In the genomic region with DNA sequence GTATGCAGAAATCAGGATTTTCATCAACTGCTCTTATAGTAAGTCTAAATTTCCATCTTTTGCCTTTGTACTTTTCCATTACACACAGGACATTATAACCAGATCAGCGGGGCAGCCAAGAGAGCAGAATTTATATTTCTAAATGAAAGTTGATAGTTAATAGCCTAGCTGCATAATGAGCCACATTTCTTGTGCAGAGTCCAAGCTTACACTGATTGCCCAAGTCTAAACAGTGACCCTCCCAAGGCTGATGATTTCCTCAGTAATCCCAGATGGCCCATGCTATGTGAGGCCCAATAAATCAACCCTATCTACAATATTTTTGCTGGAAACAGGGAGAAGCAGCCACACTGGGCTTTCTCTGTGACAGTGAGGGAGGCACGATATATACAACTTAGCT, we compare ENCODE assay signal across 15 cellular contexts.
DNase-seq lines count a peak whose midpoint lies in the region; ATAC-seq and TF ChIP-seq lines count a peak whose summit lies in the region.
"Had no signal": no experiment of that assay in that cellular context is flagged by ENCODE, and none has a peak within 500 bp of the region (broad histone marks: within the 10 kb centered on the region; RNA-seq: fewer than 3 reads in every experiment).

No MANE protein-coding gene starts in this region.

- H3K4me1 ChIP-seq in ACC112 (ENCODE audit: control insufficient read depth, insufficient read depth, low read length, unreplicated experiment) = peaks cover 30% of the 10 kb centered on the region
- H3K4me1 ChIP-seq in osteoblast (ENCODE audit: insufficient read depth, low read length) = peaks cover 15% of the 10 kb centered on the region

- no peaks in the 10 kb centered on the region for H4K20me1 ChIP-seq in osteoblast (ENCODE audit: insufficient read depth, low read length)

- DNase-seq in NCI-H69 (lab: John Stamatoyannopoulos, UW) = peak; percentile 26
- DNase-seq in fibroblast of the aortic adventitia (ENCODE audit: low read depth) = peak; percentile 92
- no peak for DNase-seq in osteoblast (ENCODE audit: insufficient read length, low spot score, missing footprints)
- DNase-seq in T1000 (lab: John Stamatoyannopoulos, UW) = no peak
- DNase-seq in stimulated activated CD4-positive, alpha-beta T cell treated with anti-CD3 and anti-CD28 coated beads, Interleukin-15, amount 100 ng/mL, for 24 hours = no peak
- DNase-seq: activated CD4-positive, alpha-beta T cell treated with anti-CD3 and anti-CD28 coated beads, Interleukin-2, amount 10 ng/mL, durations not matched to agents 24 days and 14 days; activated naive CD8-positive, alpha-beta T cell treated with anti-CD3 and anti-CD28 coated beads, Interleukin-2, amount 50 U/mL, for 24 hours; activated T-cell treated with anti-CD3 and anti-CD28 coated beads, Interleukin-2, amount 50 U/mL, for 24 hours; left colon; natural killer cell; substantia nigra had no signal

- H3K4me3 ChIP-seq in ACC112 (ENCODE audit: low read depth, low read length) = peak overlapping the region; percentile 41
- no peak overlapping the region for H3K4me3 ChIP-seq in fibroblast of the aortic adventitia (ENCODE audit: low read depth, low read length)
- H3K4me3 ChIP-seq in osteoblast (ENCODE audit: insufficient read depth, low read length) = no peak overlapping the region
- H3K4me3 ChIP-seq: A549 had no signal

- peak overlapping the region; percentile 28 for H2AFZ ChIP-seq in ACC112 (ENCODE audit: low read length, unreplicated experiment)
- H2AFZ ChIP-seq in osteoblast (ENCODE audit: low read length) = peak overlapping the region; percentile 36

- H3K27me3 ChIP-seq in ACC112 (ENCODE audit: insufficient read depth, low read length) (no peaks in the 10 kb centered on the region), osteoblast (ENCODE audit: insufficient read depth, low read length) (no peaks in the 10 kb centered on the region)

- H3K27ac ChIP-seq in ACC112 (ENCODE audit: low read depth, low read length) (peak overlapping the region; percentile 43; the same call in 1 of the 2 replicates), osteoblast (ENCODE audit: low read depth, low read length) (no peak overlapping the region)
- H3K27ac ChIP-seq: A549 had no signal

- H3K79me2 ChIP-seq in ACC112 (ENCODE audit: control insufficient read depth, insufficient read depth, low read length, unreplicated experiment) = no peaks in the 10 kb centered on the region
- H3K79me2 ChIP-seq in osteoblast (ENCODE audit: insufficient read depth, low read length) = no peaks in the 10 kb centered on the region

- H3K4me2 ChIP-seq in osteoblast (ENCODE audit: insufficient read depth, low read length) = peak overlapping the region; percentile 2

- H3K36me3 ChIP-seq in ACC112 (ENCODE audit: insufficient read depth, low read length) (no peaks in the 10 kb centered on the region), osteoblast (ENCODE audit: insufficient read depth, low read length) (no peaks in the 10 kb centered on the region)

- ATAC-seq in HG03025 (IDR thresholded peaks at IDR 0.05; ENCODE audit: low FRiP score, unreplicated experiment) (no peak), HG03460 (IDR thresholded peaks at IDR 0.05; ENCODE audit: unreplicated experiment) (no peak)
- ATAC-seq: activated naive CD8-positive, alpha-beta T cell treated with anti-CD3 and anti-CD28 coated beads, Interleukin-2, amount 50 U/mL, for 24 hours; left colon; natural killer cell had no signal

- no peaks in the 10 kb centered on the region for H3K9me3 ChIP-seq in osteoblast (ENCODE audit: low read depth, low read length)
- H3K9me3 ChIP-seq: A549 had no signal

- TF ChIP-seq CTCF in fibroblast of the aortic adventitia (IDR thresholded peaks at IDR 0.05; ENCODE audit: insufficient read depth, low read length) (no peak), osteoblast (IDR thresholded peaks at IDR 0.05; ENCODE audit: extremely low read depth, low read depth, low read length) (no peak)

Comparison
In these comparisons a context has a peak if more than half of its experiments do, and no peak if none do; other contexts are left out.
1. DNase-seq: peak in NCI-H69 (single experiment) and fibroblast of the aortic adventitia (single experiment); none in osteoblast (single experiment), T1000 (single experiment) and stimulated activated CD4-positive, alpha-beta T cell treated with anti-CD3 and anti-CD28 coated beads, Interleukin-15, amount 100 ng/mL, for 24 hours (single experiment).